In the genomic region with DNA sequence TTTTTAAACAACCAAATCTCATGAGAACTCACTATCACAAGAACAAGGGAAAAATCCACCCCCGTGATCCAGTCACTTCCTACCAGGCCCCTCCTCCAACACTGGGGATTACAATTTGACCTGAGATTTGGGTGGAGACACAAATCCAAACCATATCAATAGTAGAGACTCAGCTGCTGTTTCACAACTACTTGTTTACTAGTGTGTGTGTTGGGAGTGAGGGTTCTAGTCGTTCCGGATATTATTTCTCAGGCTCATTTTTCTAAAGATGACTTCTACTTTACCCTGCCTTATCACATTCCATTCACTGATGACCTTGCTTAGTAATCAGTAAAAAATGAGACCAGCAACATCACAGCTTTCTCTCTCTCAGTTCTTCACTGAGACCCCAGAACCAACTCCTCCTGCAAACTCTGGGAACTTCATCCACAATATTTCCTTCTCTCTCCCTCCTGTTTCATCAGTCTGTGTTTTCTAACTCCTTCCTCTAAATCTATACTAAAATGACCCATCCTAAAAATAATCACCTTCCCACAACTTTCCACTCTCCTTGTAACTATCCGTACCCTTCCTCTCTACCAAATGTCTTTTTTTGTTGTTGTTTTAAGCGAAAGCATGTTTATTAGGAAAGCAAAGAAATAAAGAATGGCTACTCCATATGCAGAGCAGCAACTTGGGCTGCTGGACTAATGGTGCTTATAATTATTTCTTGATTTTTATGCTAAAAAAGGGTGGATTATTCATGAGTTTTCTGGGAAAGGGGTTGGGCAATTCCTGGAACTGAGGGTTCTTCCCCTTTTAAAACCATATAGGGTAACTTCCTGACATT, we compare ENCODE assay signal across 9 cellular contexts.
A peak's percentile ranks its signal among the peaks of the same experiment; 100 is the strongest.
DNase-seq lines count a peak whose midpoint lies in the region; ATAC-seq and TF ChIP-seq lines count a peak whose summit lies in the region.
"Had no signal": no experiment of that assay in that cellular context is flagged by ENCODE, and none has a peak within 500 bp of the region (broad histone marks: within the 10 kb centered on the region; RNA-seq: fewer than 3 reads in every experiment).

No MANE protein-coding gene starts in this region.

- H2AFZ ChIP-seq in HCT116 (ENCODE audit: low read depth, low read length, poor library complexity, severe bottlenecking), result no peak overlapping the region

- H3K36me3 ChIP-seq in HCT116 (ENCODE audit: control insufficient read depth in 1 of 2, insufficient read depth in 2 of 2, low read length in 2 of 2) (peaks cover 0 to 6% of the 10 kb centered on the region in 2 experiments; a peak in 1 of 4 replicates), adipocyte (ENCODE audit: control insufficient read depth, insufficient read depth, low read length, severe bottlenecking) (no peaks in the 10 kb centered on the region)

- ATAC-seq in HCT116 (peak; percentile 60), left cardiac atrium (peak; percentile 19 to 71), sciatic nerve (peak; percentile 55), HG03196 (IDR thresholded peaks at IDR 0.05; ENCODE audit: unreplicated experiment) (no peak)

- H4K20me1 ChIP-seq in HCT116 (ENCODE audit: insufficient read depth), result no peaks in the 10 kb centered on the region

- intact Hi-C loops in HCT116 (cut with micrococcal nuclease), result loop anchor here (1.0 to 2.0 kb wide), 4 partner anchors 26 to 120 kb away; no protein-coding TSS in a partner anchor
- intact Hi-C loops in left cardiac atrium (cut with DNase I), result loop anchor here in 1 of 2 donors (5.0 kb wide), 1 partner anchor 96 kb away; no protein-coding TSS in a partner anchor
- intact Hi-C loops in sciatic nerve (cut with DNase I), result no loop called here

- no peak for TF ChIP-seq CTCF in HCT116 (IDR thresholded peaks at IDR 0.05 in 2 of 3, conservative IDR thresholded peaks at IDR 0.05 in 1 of 3; ENCODE audit: borderline replicate concordance in 1 of 3, insufficient read depth in 1 of 3, low read depth in 2 of 3, low read length in 2 of 3)

- H3K9me3 ChIP-seq in HCT116 (ENCODE audit: control insufficient read depth in 1 of 2, insufficient read depth in 1 of 2, low read depth in 1 of 2, low read length in 2 of 2), result peaks cover 4 to 6% of the 10 kb centered on the region in 2 experiments; a peak in 1 of 4 replicates
- peaks cover 16% of the 10 kb centered on the region for H3K9me3 ChIP-seq in adipocyte (ENCODE audit: control insufficient read depth, low read length)

- no peaks in the 10 kb centered on the region for H3K79me2 ChIP-seq in HCT116 (ENCODE audit: insufficient read depth, low read length)

- peaks cover 58 to 66% of the 10 kb centered on the region in 2 experiments for H3K4me1 ChIP-seq in HCT116 (ENCODE audit: control insufficient read depth in 1 of 2, insufficient read depth in 2 of 2, low read length in 2 of 2)
- peaks cover 50% of the 10 kb centered on the region for H3K4me1 ChIP-seq in adipocyte (ENCODE audit: control insufficient read depth, insufficient read depth, low read length)

- H3K9me2 ChIP-seq in HCT116 (ENCODE audit: insufficient read depth), result no peaks in the 10 kb centered on the region

- POLR2A ChIA-PET in HCT116 (lab: Charles Lee), result interaction anchor here (1.1 to 3.3 kb wide), 9 partner anchors 11 to 122 kb away, joined by 3 to 27 read pairs (median 10); partner anchors contain the start of gene SPRY4

- H3K4me2 ChIP-seq in HCT116 (ENCODE audit: low read length), result peak overlapping the region; percentile 69

- H3K9ac ChIP-seq in HCT116 (ENCODE audit: low read length) (peak overlapping the region; percentile 63), adipocyte (ENCODE audit: low read length) (peak overlapping the region; percentile 79)

- TF ChIP-seq RAD21 in HCT116 (IDR thresholded peaks at IDR 0.05; ENCODE audit: low read depth), result no peak

- H3K4me3 ChIP-seq in HCT116 (replicated peaks in 1 of 2; ENCODE audit: low read depth in 1 of 2, low read length in 2 of 2) (peak overlapping the region; percentile 35 to 37), adipocyte (ENCODE audit: low read length) (peak overlapping the region; percentile 27)

- RAD21 ChIA-PET in HCT116 (lab: Charles Lee; ENCODE audit: low non-redundant PET in 1 of 2, low total read pairs in 2 of 2, uncharacterized antibody in 2 of 2, unreplicated experiment in 2 of 2), result interaction anchor here in 1 of 2 experiments (1.2 kb wide), 1 partner anchor 102 kb away, joined by 5 read pairs; no protein-coding TSS in a partner anchor

- H3K27me3 ChIP-seq in HCT116 (ENCODE audit: insufficient read depth, low read length), result no peaks in the 10 kb centered on the region
- H3K27me3 ChIP-seq in adipocyte (replicated peaks; ENCODE audit: control insufficient read depth, insufficient read depth, low read length), result no peaks in the 10 kb centered on the region

- peak; percentile 18 for TF ChIP-seq POLR2A in HCT116 (IDR thresholded peaks at IDR 0.05; ENCODE audit: borderline replicate concordance, extremely low read depth, insufficient read depth, insufficient read length)

- CTCF ChIA-PET in HCT116 (lab: Charles Lee), result no interaction called here

- peak; percentile 80 for DNase-seq in HCT116 (ENCODE audit: low read depth, low spot score)
- peak; percentile 36 for DNase-seq in adipocyte (ENCODE audit: low read depth)
- no peak for DNase-seq in left cardiac atrium
- no peak for DNase-seq in sciatic nerve (ENCODE audit: low spot score)
- no peak for DNase-seq in NCI-H524 (lab: John Stamatoyannopoulos, UW)
- DNase-seq in iPS-NIHi11 (ENCODE audit: low spot score), result no peak
- no peak for DNase-seq in stimulated activated CD4-positive, alpha-beta T cell treated with anti-CD3 and anti-CD28 coated beads, Interleukin-4, amount 100 ng/mL, for 4 hours
- DNase-seq: islet precursor cell had no signal

- H3K27ac ChIP-seq in HCT116 (ENCODE audit: low read depth, low read length), result peak overlapping the region; percentile 87

- TSS peak; percentile 91 for BruUV-seq in HCT116 (replicated peaks; lab: Mats Ljungman, UMichigan)

TF ChIP-seq in HCT116, 20 proteins besides CTCF, POLR2A, EP300 and RAD21:
- no peak for TF ChIP-seq EGR1 (IDR thresholded peaks at IDR 0.05; ENCODE audit: low read depth)
- TF ChIP-seq POLR2AphosphoS5 (IDR thresholded peaks at IDR 0.05; ENCODE audit: low read depth, low read length), result peak; percentile 82
- TF ChIP-seq JUND (IDR thresholded peaks at IDR 0.05), result no peak
- TF ChIP-seq CBX3 (IDR thresholded peaks at IDR 0.05; ENCODE audit: low read depth), result no peak
- TF ChIP-seq TCF7L2 (IDR thresholded peaks at IDR 0.05; ENCODE audit: borderline replicate concordance, extremely low read depth, insufficient read depth, insufficient read length), result peak; percentile 70
TF ChIP-seq in HCT116: peak in this region for 2.

Comparison
In these comparisons a context has a peak if more than half of its experiments do, and no peak if none do; other contexts are left out.
1. DNase-seq: peak in HCT116 (single experiment) and adipocyte (single experiment); none in left cardiac atrium (single experiment), sciatic nerve (single experiment), NCI-H524 (0 of 2), iPS-NIHi11 (single experiment) and stimulated activated CD4-positive, alpha-beta T cell treated with anti-CD3 and anti-CD28 coated beads, Interleukin-4, amount 100 ng/mL, for 4 hours (0 of 2).